Comparison of ENCODE assay signal across 15 cellular contexts in the genomic region with DNA sequence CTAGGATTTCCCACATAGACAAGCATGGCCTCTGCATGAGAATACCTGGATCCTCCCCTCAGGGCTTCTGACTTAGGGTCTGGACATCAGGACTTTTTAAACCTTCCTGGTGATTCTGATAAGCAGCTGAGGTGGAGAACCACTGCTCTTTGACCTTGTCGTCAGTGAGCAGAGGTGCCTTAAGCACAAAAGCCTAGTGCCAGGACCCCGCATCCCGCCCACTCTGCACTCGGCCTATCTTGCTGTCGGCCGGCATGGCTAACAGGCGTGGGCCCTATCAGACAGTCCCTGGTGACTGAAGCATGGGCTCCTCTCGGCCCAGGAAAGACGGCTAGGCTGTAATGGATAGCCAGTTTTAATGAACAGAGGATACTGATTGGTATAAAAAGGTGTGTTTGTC.
"Had no signal": no experiment of that assay in that cellular context is flagged by ENCODE, and none has a peak within 500 bp of the region (broad histone marks: within the 10 kb centered on the region; RNA-seq: fewer than 3 reads in every experiment).

No MANE protein-coding gene starts in this region.

- H3K9me3 ChIP-seq: esophagus squamous epithelium, suprapubic skin, thyroid gland, upper lobe of right lung, vagina had no signal

- H3K4me3 ChIP-seq: esophagus squamous epithelium, smooth muscle cell, suprapubic skin, thyroid gland, upper lobe of right lung, vagina had no signal

- DNase-seq: esophagus squamous epithelium; foreskin fibroblast; left colon; naive thymus-derived CD4-positive, alpha-beta T cell; nephron progenitor cell; stimulated activated CD4-positive, alpha-beta T cell treated with anti-CD3 and anti-CD28 coated beads, Interleukin-2, amount 100 ng/mL, for 48 hours; stimulated activated CD8-positive, alpha-beta memory T cell treated with anti-CD3 and anti-CD28 coated beads, Interleukin-4, amount 100 ng/mL, for 48 hours; stimulated activated naive CD8-positive, alpha-beta T cell treated with anti-CD3 and anti-CD28 coated beads, Interleukin-15, Interleukin-2, amounts not matched to agents 100 U/mL and 50 U/mL, for 24 hours; thyroid gland; upper lobe of right lung had no signal

- ATAC-seq: left colon; naive thymus-derived CD4-positive, alpha-beta T cell; stimulated activated effector memory CD8-positive, alpha-beta T cell treated with anti-CD3 and anti-CD28 coated beads, Interleukin-12 subunit alpha, Interleukin-12 subunit beta, amount 100 ng/mL, for 72 hours; stimulated activated naive CD8-positive, alpha-beta T cell treated with anti-CD3 and anti-CD28 coated beads, Interleukin-15, Interleukin-2, amounts not matched to agents 100 U/mL and 50 U/mL, for 24 hours; upper lobe of right lung had no signal

- H3K36me3 ChIP-seq: thyroid gland had no signal

- H3K27me3 ChIP-seq: esophagus squamous epithelium, suprapubic skin, thyroid gland, upper lobe of right lung, vagina had no signal

- FAIRE-seq: colon had no signal

- H3K27ac ChIP-seq: esophagus squamous epithelium, suprapubic skin, thyroid gland, upper lobe of right lung, vagina had no signal
